ENCODE assay signal across 8 cellular contexts in genomic region chr1:212791261-212791675, GRCh38. TPM values are rescaled to one million over a fixed set of nuclear protein-coding genes. Genes with fewer than 3 reads are reported as not detected.
DNase-seq lines count a peak whose midpoint lies in the region; ATAC-seq lines count a peak whose summit lies in the region.

No MANE protein-coding gene starts in this region.

- peak; percentile 56 for ATAC-seq in Right ventricle myocardium inferior
- peak; percentile 31 for ATAC-seq in HG02588 (IDR thresholded peaks at IDR 0.05; ENCODE audit: unreplicated experiment)
- ATAC-seq in right cardiac atrium, result peak; percentile 67 to 77

- H3K4me1 ChIP-seq in right cardiac atrium (ENCODE audit: control insufficient read depth, insufficient read depth, low read length), result no peaks in the 10 kb centered on the region
- peaks cover 5% of the 10 kb centered on the region for H3K4me1 ChIP-seq in skeletal muscle satellite cell (ENCODE audit: control insufficient read depth, insufficient read depth, low read length)

- peak overlapping the region; percentile 98 for H3K27ac Mint-ChIP-seq in activated T-helper 2 cell treated with anti-CD3 and anti-CD28 coated beads, Interferon-gamma antibody, Interleukin-2, Interleukin-4, amounts not matched to agents 10 μg/mL and 5 μg/mL and 100 μg/mL, durations not matched to agents 14 hours and 24 hours and 36 hours

- H3K36me3 Mint-ChIP-seq in activated T-helper 2 cell treated with anti-CD3 and anti-CD28 coated beads, Interferon-gamma antibody, Interleukin-2, Interleukin-4, amounts not matched to agents 10 μg/mL and 5 μg/mL and 100 μg/mL, durations not matched to agents 14 hours and 24 hours and 36 hours (ENCODE audit: low read depth), result peaks cover 34% of the 10 kb centered on the region

- intact Hi-C loops in Right ventricle myocardium inferior (cut with DNase I), result loop anchor here (1.0 kb wide), 1 partner anchor 183 kb away; the partner anchor contains the start of gene ATF3
- intact Hi-C loops in cardiac septum (cut with DNase I), result loop anchor here (5.0 kb wide), 3 partner anchors 66 to 184 kb away; partner anchors contain the start of genes ATF3 and FLVCR1
- intact Hi-C loops in activated T-helper 2 cell treated with anti-CD3 and anti-CD28 coated beads, Interferon-gamma antibody, Interleukin-2, Interleukin-4, amounts not matched to agents 10 μg/mL and 5 μg/mL and 100 μg/mL, durations not matched to agents 14 hours and 24 hours and 36 hours (cut with micrococcal nuclease), result loop anchor here (1.0 to 5.0 kb wide), 3 partner anchors 66 to 224 kb away; partner anchors contain the start of genes ANGEL2 and FLVCR1
- intact Hi-C loops in right cardiac atrium (cut with DNase I), result no loop called here

- H3K27me3 ChIP-seq in right cardiac atrium (ENCODE audit: control insufficient read depth, insufficient read depth) (no peaks in the 10 kb centered on the region), skeletal muscle satellite cell (ENCODE audit: control insufficient read depth, insufficient read depth, low read length) (no peaks in the 10 kb centered on the region)

- H3K27ac ChIP-seq in right cardiac atrium (ENCODE audit: low read length), result peak overlapping the region; percentile 75

- no peaks in the 10 kb centered on the region for H3K27me3 Mint-ChIP-seq in activated T-helper 2 cell treated with anti-CD3 and anti-CD28 coated beads, Interferon-gamma antibody, Interleukin-2, Interleukin-4, amounts not matched to agents 10 μg/mL and 5 μg/mL and 100 μg/mL, durations not matched to agents 14 hours and 24 hours and 36 hours (ENCODE audit: low read depth)

- H3K9me3 ChIP-seq in right cardiac atrium (ENCODE audit: control insufficient read depth, low read length) (no peaks in the 10 kb centered on the region), skeletal muscle satellite cell (replicated peaks; ENCODE audit: low read length) (no peaks in the 10 kb centered on the region)

- H3K9ac ChIP-seq in skeletal muscle satellite cell (ENCODE audit: low read depth, low read length), result peak overlapping the region; percentile 99

- peaks cover 25% of the 10 kb centered on the region for H3K4me1 Mint-ChIP-seq in activated T-helper 2 cell treated with anti-CD3 and anti-CD28 coated beads, Interferon-gamma antibody, Interleukin-2, Interleukin-4, amounts not matched to agents 10 μg/mL and 5 μg/mL and 100 μg/mL, durations not matched to agents 14 hours and 24 hours and 36 hours (ENCODE audit: low read depth)

- peak overlapping the region; percentile 90 for H3K4me2 ChIP-seq in skeletal muscle satellite cell (ENCODE audit: low read length)

- peak overlapping the region; percentile 94 for H3K4me3 ChIP-seq in right cardiac atrium (ENCODE audit: low read length)
- H3K4me3 ChIP-seq in skeletal muscle satellite cell (ENCODE audit: low read length), result peak overlapping the region; percentile 100

- peaks cover 10% of the 10 kb centered on the region for H3K36me3 ChIP-seq in skeletal muscle satellite cell (ENCODE audit: insufficient read depth, low read length)

- H3K4me3 Mint-ChIP-seq in activated T-helper 2 cell treated with anti-CD3 and anti-CD28 coated beads, Interferon-gamma antibody, Interleukin-2, Interleukin-4, amounts not matched to agents 10 μg/mL and 5 μg/mL and 100 μg/mL, durations not matched to agents 14 hours and 24 hours and 36 hours (ENCODE audit: low read depth), result peak overlapping the region; percentile 100

- WGBS in right cardiac atrium, result under 1% methylated on average over 22 of the region's 22 CpGs

- peaks cover 7% of the 10 kb centered on the region for H3K9me3 Mint-ChIP-seq in activated T-helper 2 cell treated with anti-CD3 and anti-CD28 coated beads, Interferon-gamma antibody, Interleukin-2, Interleukin-4, amounts not matched to agents 10 μg/mL and 5 μg/mL and 100 μg/mL, durations not matched to agents 14 hours and 24 hours and 36 hours

- DNase-seq in Right ventricle myocardium inferior (ENCODE audit: missing footprints) (no peak), cardiac septum (ENCODE audit: low spot score) (no peak), NCI-H1048 (lab: John Stamatoyannopoulos, UW) (peak; percentile 76), right cardiac atrium (no peak), glomerular visceral epithelial cell (ENCODE audit: extremely low spot score) (no peak)
- DNase-seq in activated T-helper 2 cell treated with anti-CD3 and anti-CD28 coated beads, Interferon-gamma antibody, Interleukin-2, Interleukin-4, amounts not matched to agents 10 μg/mL and 5 μg/mL and 100 μg/mL, durations not matched to agents 14 hours and 24 hours and 36 hours (ENCODE audit: low spot score), result no peak

RNA-seq across cellular contexts. Expression of gene NSL1, which starts 0.3 kb away (rescaled TPM):
- total RNA-seq in Right ventricle myocardium inferior (26.7 TPM), cardiac septum (27.0 TPM), right cardiac atrium (10 to 100 TPM; 22.5 to 30.6 (median 26.3) TPM)
- 45.4 and 52.6 TPM in 2 replicates for total RNA-seq in activated T-helper 2 cell treated with anti-CD3 and anti-CD28 coated beads, Interferon-gamma antibody, Interleukin-2, Interleukin-4, amounts not matched to agents 10 μg/mL and 5 μg/mL and 100 μg/mL, durations not matched to agents 14 hours and 24 hours and 36 hours
- polyA plus RNA-seq in right cardiac atrium, result 22.7 TPM
- total RNA-seq in skeletal muscle satellite cell (2012; rRNA removed), result 21.6 and 28.1 TPM in 2 replicates

RNA-seq across cellular contexts. Expression of gene TATDN3, which starts 0.4 kb away (rescaled TPM):
- 20.5 TPM for total RNA-seq in Right ventricle myocardium inferior
- total RNA-seq in cardiac septum, result 22.4 TPM
- total RNA-seq in activated T-helper 2 cell treated with anti-CD3 and anti-CD28 coated beads, Interferon-gamma antibody, Interleukin-2, Interleukin-4, amounts not matched to agents 10 μg/mL and 5 μg/mL and 100 μg/mL, durations not matched to agents 14 hours and 24 hours and 36 hours, result 16.7 and 18.7 TPM in 2 replicates
- total RNA-seq in right cardiac atrium, result 10 to 100 TPM; 15.0 to 20.6 (median 18.8) TPM
- 23.3 TPM for polyA plus RNA-seq in right cardiac atrium
- 15.7 and 19.5 TPM in 2 replicates for total RNA-seq in skeletal muscle satellite cell (2012; rRNA removed)

RNA-seq across cellular contexts. Expression of gene SPATA45, which starts 56.2 kb away (rescaled TPM):
- total RNA-seq in Right ventricle myocardium inferior (not detected), cardiac septum (not detected), right cardiac atrium (not detected)
- 0.41 TPM in 1 of 2 replicates, not detected in the other for total RNA-seq in activated T-helper 2 cell treated with anti-CD3 and anti-CD28 coated beads, Interferon-gamma antibody, Interleukin-2, Interleukin-4, amounts not matched to agents 10 μg/mL and 5 μg/mL and 100 μg/mL, durations not matched to agents 14 hours and 24 hours and 36 hours
- polyA plus RNA-seq in right cardiac atrium, result not detected
- total RNA-seq in skeletal muscle satellite cell (2012; rRNA removed), result not detected in 2 replicates

Comparison
In these comparisons a context has a peak if more than half of its experiments do, and no peak if none do; other contexts are left out.
1. intact Hi-C loops: an anchor here in Right ventricle myocardium inferior (1.0 kb wide), cardiac septum (5.0 kb wide) and activated T-helper 2 cell treated with anti-CD3 and anti-CD28 coated beads, Interferon-gamma antibody, Interleukin-2, Interleukin-4, amounts not matched to agents 10 μg/mL and 5 μg/mL and 100 μg/mL, durations not matched to agents 14 hours and 24 hours and 36 hours (1.0 to 5.0 kb wide); none called in right cardiac atrium.